9 cellular contexts compared by ENCODE assay signal in the genomic region with DNA sequence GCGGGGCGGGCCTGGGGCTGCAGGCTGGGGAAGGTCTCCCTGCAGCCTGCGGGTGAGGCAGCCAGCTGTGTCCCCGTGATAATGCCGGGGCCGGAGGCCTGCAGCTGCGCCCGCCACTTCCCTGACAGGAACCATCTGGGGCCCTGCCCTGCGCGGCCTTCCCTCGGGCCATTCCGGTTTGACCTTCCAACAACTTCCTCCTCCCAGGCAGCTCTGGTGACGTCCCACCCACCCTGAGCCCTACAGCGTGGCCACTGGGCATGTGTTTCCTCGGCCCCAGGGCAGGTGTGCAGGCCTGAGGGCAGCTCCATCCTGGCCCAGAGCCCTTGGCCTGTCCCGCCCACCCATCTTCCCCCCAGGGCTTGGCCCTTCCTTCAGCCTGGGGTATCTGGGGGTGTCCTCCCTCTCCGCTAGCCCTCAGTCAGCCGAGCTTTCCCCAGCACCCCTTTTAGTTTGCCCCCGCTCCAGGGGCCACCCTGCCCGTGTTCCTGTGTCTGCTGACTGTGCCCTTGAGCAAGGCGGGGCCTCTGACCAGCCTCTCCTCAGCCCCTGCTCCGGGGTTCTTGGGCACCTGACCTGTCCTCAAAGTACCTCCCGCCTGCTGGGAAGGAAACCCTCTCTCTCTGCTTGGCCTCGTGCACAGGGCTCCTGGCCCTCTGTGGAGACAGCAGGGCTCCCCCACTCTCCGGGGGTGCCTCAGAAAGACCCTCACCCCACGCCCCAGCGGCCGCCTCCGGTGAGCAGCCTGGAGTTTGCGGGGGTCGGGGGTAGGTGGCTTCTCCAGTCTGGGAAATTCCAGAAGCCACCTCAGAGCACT. TPM values are rescaled to one million over a fixed set of nuclear protein-coding genes. Genes with fewer than 3 reads are reported as not detected.
DNase-seq lines count a peak whose midpoint lies in the region; ATAC-seq and TF ChIP-seq lines count a peak whose summit lies in the region.
"Had no signal": no experiment of that assay in that cellular context is flagged by ENCODE, and none has a peak within 500 bp of the region (broad histone marks: within the 10 kb centered on the region; RNA-seq: fewer than 3 reads in every experiment).

A gene (minus strand): TSS at position 180 of the 817 bp plus-strand sequence. CDS start 400 bp downstream, outside the sequence.

- H3K27ac Mint-ChIP-seq in stimulated activated effector memory CD8-positive, alpha-beta T cell treated with anti-CD3 and anti-CD28 coated beads, Interleukin-12 subunit alpha, Interleukin-12 subunit beta, amount 100 ng/mL, for 72 hours, result no peak within 1 kb of the TSS

- no peaks in the 10 kb centered on the region for H3K9me3 Mint-ChIP-seq in stimulated activated effector memory CD8-positive, alpha-beta T cell treated with anti-CD3 and anti-CD28 coated beads, Interleukin-12 subunit alpha, Interleukin-12 subunit beta, amount 100 ng/mL, for 72 hours

- no peaks in the 10 kb centered on the region for H3K9me3 ChIP-seq in right cardiac atrium (ENCODE audit: control insufficient read depth, low read length)

- peak; percentile 67 for TF ChIP-seq POLR2A in GM18951 (IDR thresholded peaks at IDR 0.05; ENCODE audit: extremely low read depth, insufficient read depth, insufficient read length)

- H3K36me3 Mint-ChIP-seq in stimulated activated effector memory CD8-positive, alpha-beta T cell treated with anti-CD3 and anti-CD28 coated beads, Interleukin-12 subunit alpha, Interleukin-12 subunit beta, amount 100 ng/mL, for 72 hours, result no peaks in the 10 kb centered on the region

- WGBS in right cardiac atrium, result 46% methylated on average over 31 of the region's 31 CpGs

- in situ Hi-C loops in GM18951 (cut with MboI; ENCODE audit: low sequenced_read_pairs, unreplicated experiment), result no loop called here

- DNase-seq in RPMI7951 (ENCODE audit: low read depth) (peak; percentile 56), right cardiac atrium (peak; percentile 73 to 90 (median 89)), NCI-H446 treated with DMSO at 0.1 percent for 48 hours (lab: John Stamatoyannopoulos, UW) (no peak), NCI-H1436 (lab: John Stamatoyannopoulos, UW) (no peak)
- no peak for DNase-seq in stimulated activated effector memory CD8-positive, alpha-beta T cell treated with anti-CD3 and anti-CD28 coated beads, Interleukin-12 subunit alpha, Interleukin-12 subunit beta, amount 100 ng/mL, for 72 hours (ENCODE audit: low spot score in 2 of 2)
- no peak for DNase-seq in stimulated activated CD4-positive, alpha-beta T cell treated with anti-CD3 and anti-CD28 coated beads, Interleukin-2, amount 100 ng/mL, for 24 hours
- DNase-seq: WERI-Rb-1 had no signal

- no peaks in the 10 kb centered on the region for H3K4me1 ChIP-seq in right cardiac atrium (ENCODE audit: control insufficient read depth, insufficient read depth, low read length)

- H3K27me3 ChIP-seq in right cardiac atrium (ENCODE audit: control insufficient read depth, insufficient read depth), result no peaks in the 10 kb centered on the region

- peak within 1 kb of the TSS; percentile 37 for H3K4me3 Mint-ChIP-seq in stimulated activated effector memory CD8-positive, alpha-beta T cell treated with anti-CD3 and anti-CD28 coated beads, Interleukin-12 subunit alpha, Interleukin-12 subunit beta, amount 100 ng/mL, for 72 hours

- H3K4me3 ChIP-seq in right cardiac atrium (ENCODE audit: low read length), result no peak within 1 kb of the TSS

- intact Hi-C loops in right cardiac atrium (cut with DNase I), result no loop called here

- peaks cover 23% of the 10 kb centered on the region for H3K4me1 Mint-ChIP-seq in stimulated activated effector memory CD8-positive, alpha-beta T cell treated with anti-CD3 and anti-CD28 coated beads, Interleukin-12 subunit alpha, Interleukin-12 subunit beta, amount 100 ng/mL, for 72 hours

- no peak within 1 kb of the TSS for H3K27ac ChIP-seq in right cardiac atrium (ENCODE audit: low read length)
- H3K27ac ChIP-seq: WERI-Rb-1 had no signal

- ATAC-seq in right cardiac atrium, result peak; percentile 75 to 85
- no peak for ATAC-seq in stimulated activated effector memory CD8-positive, alpha-beta T cell treated with anti-CD3 and anti-CD28 coated beads, Interleukin-12 subunit alpha, Interleukin-12 subunit beta, amount 100 ng/mL, for 72 hours
- ATAC-seq in HG03025 (IDR thresholded peaks at IDR 0.05; ENCODE audit: low FRiP score, unreplicated experiment), result no peak

RNA-seq across cellular contexts. Expression of the gene that starts here (rescaled TPM):
- not detected in 2 replicates for total RNA-seq in RPMI7951 (2014; rRNA removed; shearing (Covaris generic))
- 1 to 10 TPM; 5.6 to 8.5 (median 6.9) TPM for total RNA-seq in right cardiac atrium
- 7.3 TPM for polyA plus RNA-seq in right cardiac atrium

Comparison
In these comparisons a context has a peak if more than half of its experiments do, and no peak if none do; other contexts are left out.
1. Peak in DNase-seq in RPMI7951; RNA of the gene not detected or under 1 TPM.
2. DNase-seq: peak in right cardiac atrium (3 of 3); none in stimulated activated effector memory CD8-positive, alpha-beta T cell treated with anti-CD3 and anti-CD28 coated beads, Interleukin-12 subunit alpha, Interleukin-12 subunit beta, amount 100 ng/mL, for 72 hours (0 of 2), NCI-H446 treated with DMSO at 0.1 percent for 48 hours (single experiment), NCI-H1436 (single experiment) and stimulated activated CD4-positive, alpha-beta T cell treated with anti-CD3 and anti-CD28 coated beads, Interleukin-2, amount 100 ng/mL, for 24 hours (0 of 2).
3. ATAC-seq: peak in right cardiac atrium (2 of 2); none in stimulated activated effector memory CD8-positive, alpha-beta T cell treated with anti-CD3 and anti-CD28 coated beads, Interleukin-12 subunit alpha, Interleukin-12 subunit beta, amount 100 ng/mL, for 72 hours (single experiment) and HG03025 (single experiment).